In genomic region chr5:68227532-68228160, GRCh38 we compare ENCODE assay signal across 29 cellular contexts. TPM values are rescaled to one million over a fixed set of nuclear protein-coding genes. Genes with fewer than 3 reads are reported as not detected.
DNase-seq lines count a peak whose midpoint lies in the region; ATAC-seq and TF ChIP-seq lines count a peak whose summit lies in the region.
"Had no signal": no experiment of that assay in that cellular context is flagged by ENCODE, and none has a peak within 500 bp of the region (broad histone marks: within the 10 kb centered on the region; RNA-seq: fewer than 3 reads in every experiment).

No MANE protein-coding gene starts in this region.

- ATAC-seq in activated naive CD8-positive, alpha-beta T cell treated with anti-CD3 and anti-CD28 coated beads, Interleukin-2, amount 50 U/mL, for 24 hours, result no peak
- no peak for ATAC-seq in natural killer cell treated with Interleukin-12 subunit alpha and Interleukin-12 subunit beta and Interleukin-15 and Interleukin-18, amount 100 ng/mL, for 72 hours
- ATAC-seq in GM18517 (IDR thresholded peaks at IDR 0.05; ENCODE audit: unreplicated experiment), result no peak
- ATAC-seq: HCT116, left lobe of liver, WTC11 had no signal

- no peaks in the 10 kb centered on the region for H3K9me3 Mint-ChIP-seq in activated naive CD8-positive, alpha-beta T cell treated with anti-CD3 and anti-CD28 coated beads for 36 hours
- H3K9me3 Mint-ChIP-seq in activated naive CD8-positive, alpha-beta T cell treated with anti-CD3 and anti-CD28 coated beads, Interleukin-2, amount 50 U/mL, for 24 hours, result no peaks in the 10 kb centered on the region
- no peaks in the 10 kb centered on the region for H3K9me3 Mint-ChIP-seq in brain
- H3K9me3 Mint-ChIP-seq in natural killer cell treated with Interleukin-12 subunit alpha and Interleukin-12 subunit beta and Interleukin-15 and Interleukin-18, amount 100 ng/mL, for 72 hours, result no peaks in the 10 kb centered on the region
- H3K9me3 Mint-ChIP-seq: activated naive CD4-positive, alpha-beta T cell treated with anti-CD3 and anti-CD28 coated beads, Interleukin-2, amount 10 ng/mL, durations not matched to agents 7 days and 5 days; dendritic cell treated with granulocyte-macrophage colony-stimulating factor and Interleukin-4, amounts not matched to agents 40 ng/mL and 50 ng/mL, for 4 days; WTC11 had no signal

- intact Hi-C loops in thyroid gland (cut with DNase I), result no loop called here

- WGBS in thyroid gland, 2 donors, result 88 to 93% methylated on average over 7 of the region's 7 CpGs

- TF ChIP-seq POLR2A in thyroid gland (IDR thresholded peaks at IDR 0.05), result no peak

- peaks cover 29 to 35% of the 10 kb centered on the region in 2 donors for H3K4me1 ChIP-seq in thyroid gland

- no peak overlapping the region for H3K4me3 Mint-ChIP-seq in activated naive CD8-positive, alpha-beta T cell treated with anti-CD3 and anti-CD28 coated beads for 36 hours
- H3K4me3 Mint-ChIP-seq in activated naive CD8-positive, alpha-beta T cell treated with anti-CD3 and anti-CD28 coated beads, Interleukin-2, amount 50 U/mL, for 24 hours, result no peak overlapping the region
- peak overlapping the region in 3 of 5 experiments; percentile 0 to 48 (median 27) for H3K4me3 Mint-ChIP-seq in brain
- H3K4me3 Mint-ChIP-seq in natural killer cell treated with Interleukin-12 subunit alpha and Interleukin-12 subunit beta and Interleukin-15 and Interleukin-18, amount 100 ng/mL, for 72 hours, result peak overlapping the region; percentile 50
- H3K4me3 Mint-ChIP-seq: activated naive CD4-positive, alpha-beta T cell treated with anti-CD3 and anti-CD28 coated beads, Interleukin-2, amount 10 ng/mL, durations not matched to agents 7 days and 5 days; dendritic cell treated with granulocyte-macrophage colony-stimulating factor and Interleukin-4, amounts not matched to agents 40 ng/mL and 50 ng/mL, for 4 days; WTC11 had no signal

- peak overlapping the region; percentile 35 for H3K27ac Mint-ChIP-seq in activated naive CD8-positive, alpha-beta T cell treated with anti-CD3 and anti-CD28 coated beads for 36 hours
- H3K27ac Mint-ChIP-seq in activated naive CD8-positive, alpha-beta T cell treated with anti-CD3 and anti-CD28 coated beads, Interleukin-2, amount 50 U/mL, for 24 hours, result no peak overlapping the region
- H3K27ac Mint-ChIP-seq in brain, result peak overlapping the region in 3 of 5 experiments; percentile 24 to 73 (median 45)
- H3K27ac Mint-ChIP-seq in natural killer cell treated with Interleukin-12 subunit alpha and Interleukin-12 subunit beta and Interleukin-15 and Interleukin-18, amount 100 ng/mL, for 72 hours, result peak overlapping the region; percentile 88 to 96
- H3K27ac Mint-ChIP-seq: activated naive CD4-positive, alpha-beta T cell treated with anti-CD3 and anti-CD28 coated beads, Interleukin-2, amount 10 ng/mL, durations not matched to agents 7 days and 5 days; dendritic cell treated with granulocyte-macrophage colony-stimulating factor and Interleukin-4, amounts not matched to agents 40 ng/mL and 50 ng/mL, for 4 days; WTC11 had no signal

- H3K9me3 ChIP-seq in thyroid gland, result no peaks in the 10 kb centered on the region
- H3K9me3 ChIP-seq: BE2C, stomach, tibial artery had no signal

- no peaks in the 10 kb centered on the region for H3K27me3 ChIP-seq in thyroid gland
- H3K27me3 ChIP-seq: BE2C, stomach, tibial artery had no signal

- H3K36me3 ChIP-seq in thyroid gland, result peaks cover 0 to 9% of the 10 kb centered on the region in 2 donors

- H3K27ac ChIP-seq in thyroid gland, result no peak overlapping the region
- H3K27ac ChIP-seq: stomach, tibial artery had no signal

- no peak for DNase-seq in activated naive CD8-positive, alpha-beta T cell treated with anti-CD3 and anti-CD28 coated beads for 36 hours
- no peak for DNase-seq in activated naive CD8-positive, alpha-beta T cell treated with anti-CD3 and anti-CD28 coated beads, Interleukin-2, amount 50 U/mL, for 24 hours
- peak; percentile 45 for DNase-seq in Jurkat, Clone E6-1 (ENCODE audit: low read depth, low spot score)
- no peak for DNase-seq in natural killer cell treated with Interleukin-12 subunit alpha and Interleukin-12 subunit beta and Interleukin-15 and Interleukin-18, amount 100 ng/mL, for 72 hours (ENCODE audit: low spot score)
- DNase-seq in thyroid gland (no peak), AG08395 (ENCODE audit: low spot score) (no peak)
- DNase-seq: activated CD4-positive, alpha-beta T cell treated with anti-CD3 and anti-CD28 coated beads, Interleukin-2, amount 50 U/mL, for 1 hour; activated naive CD4-positive, alpha-beta T cell treated with anti-CD3 and anti-CD28 coated beads, Interleukin-2, amount 10 ng/mL, durations not matched to agents 7 days and 5 days; aorta; BE2C; central memory CD4-positive, alpha-beta T cell; COR-L47; DMS79; hypothalamus; Kasumi-1; NCI-H1048; NCI-H1694 treated with DMSO at 0.1 percent for 48 hours; NCI-H2171; NCI-H510A treated with DMSO at 0.1 percent for 48 hours; SHP77 treated with DMSO at 0.1 percent for 48 hours; stomach; SW 1271; tibial artery had no signal

- peaks cover 55% of the 10 kb centered on the region for H3K36me3 Mint-ChIP-seq in activated naive CD8-positive, alpha-beta T cell treated with anti-CD3 and anti-CD28 coated beads for 36 hours
- H3K36me3 Mint-ChIP-seq in activated naive CD8-positive, alpha-beta T cell treated with anti-CD3 and anti-CD28 coated beads, Interleukin-2, amount 50 U/mL, for 24 hours (ENCODE audit: low read depth), result peaks cover 32% of the 10 kb centered on the region
- peaks cover 33% of the 10 kb centered on the region for H3K36me3 Mint-ChIP-seq in brain
- peaks cover 35% of the 10 kb centered on the region for H3K36me3 Mint-ChIP-seq in natural killer cell treated with Interleukin-12 subunit alpha and Interleukin-12 subunit beta and Interleukin-15 and Interleukin-18, amount 100 ng/mL, for 72 hours

- H3K4me1 Mint-ChIP-seq in activated naive CD8-positive, alpha-beta T cell treated with anti-CD3 and anti-CD28 coated beads for 36 hours, result peaks cover 90% of the 10 kb centered on the region
- H3K4me1 Mint-ChIP-seq in activated naive CD8-positive, alpha-beta T cell treated with anti-CD3 and anti-CD28 coated beads, Interleukin-2, amount 50 U/mL, for 24 hours, result peaks cover 90% of the 10 kb centered on the region
- peaks cover 87% of the 10 kb centered on the region for H3K4me1 Mint-ChIP-seq in brain
- peaks cover 71 to 89% of the 10 kb centered on the region in 2 donors for H3K4me1 Mint-ChIP-seq in natural killer cell treated with Interleukin-12 subunit alpha and Interleukin-12 subunit beta and Interleukin-15 and Interleukin-18, amount 100 ng/mL, for 72 hours (ENCODE audit: low read depth in 2 of 2)

- TF ChIP-seq CTCF in brain (conservative IDR thresholded peaks at IDR 0.05), result no peak
- TF ChIP-seq CTCF in thyroid gland (IDR thresholded peaks at IDR 0.05), result no peak

- no peak overlapping the region for H3K4me3 ChIP-seq in Jurkat, Clone E6-1 (ENCODE audit: low read length)
- no peak overlapping the region for H3K4me3 ChIP-seq in thyroid gland (replicated peaks in 1 of 3)
- H3K4me3 ChIP-seq: stomach, tibial artery had no signal

- no peaks in the 10 kb centered on the region for H3K27me3 Mint-ChIP-seq in activated naive CD8-positive, alpha-beta T cell treated with anti-CD3 and anti-CD28 coated beads for 36 hours
- H3K27me3 Mint-ChIP-seq in activated naive CD8-positive, alpha-beta T cell treated with anti-CD3 and anti-CD28 coated beads, Interleukin-2, amount 50 U/mL, for 24 hours, result no peaks in the 10 kb centered on the region
- H3K27me3 Mint-ChIP-seq in brain, result no peaks in the 10 kb centered on the region
- no peaks in the 10 kb centered on the region for H3K27me3 Mint-ChIP-seq in natural killer cell treated with Interleukin-12 subunit alpha and Interleukin-12 subunit beta and Interleukin-15 and Interleukin-18, amount 100 ng/mL, for 72 hours
- H3K27me3 Mint-ChIP-seq: activated naive CD4-positive, alpha-beta T cell treated with anti-CD3 and anti-CD28 coated beads, Interleukin-2, amount 10 ng/mL, durations not matched to agents 7 days and 5 days; dendritic cell treated with granulocyte-macrophage colony-stimulating factor and Interleukin-4, amounts not matched to agents 40 ng/mL and 50 ng/mL, for 4 days had no signal

RNA-seq across cellular contexts. Expression of gene PIK3R1, which starts 12.1 kb away (rescaled TPM):
- total RNA-seq in activated naive CD8-positive, alpha-beta T cell treated with anti-CD3 and anti-CD28 coated beads for 36 hours, result 10 to 100 TPM; 39.7 to 41.6 TPM
- polyA plus RNA-seq in Jurkat, Clone E6-1 (2012; ENCODE audit: insufficient read depth, insufficient read length), result 16.1 TPM
- 11.9 TPM for polyA plus RNA-seq in brain (ENCODE audit: insufficient read depth, low read depth, low replicate concordance)
- 100 to 1,000 TPM; 141 to 195 TPM for total RNA-seq in natural killer cell treated with Interleukin-12 subunit alpha and Interleukin-12 subunit beta and Interleukin-15 and Interleukin-18, amount 100 ng/mL, for 72 hours
- 100 to 1,000 TPM in 1 of 4 donors, 10 to 100 TPM in 3; 86.1 to 107 (median 94.8) TPM for total RNA-seq in thyroid gland

Comparison
In these comparisons a context has a peak if more than half of its experiments do, and no peak if none do; other contexts are left out.
1. H3K4me3 Mint-ChIP-seq: peak in brain (3 of 5) and natural killer cell treated with Interleukin-12 subunit alpha and Interleukin-12 subunit beta and Interleukin-15 and Interleukin-18, amount 100 ng/mL, for 72 hours (single experiment); none in activated naive CD8-positive, alpha-beta T cell treated with anti-CD3 and anti-CD28 coated beads for 36 hours (single experiment) and activated naive CD8-positive, alpha-beta T cell treated with anti-CD3 and anti-CD28 coated beads, Interleukin-2, amount 50 U/mL, for 24 hours (single experiment).